Comparison of ENCODE assay signal across 8 cellular contexts in genomic region chr15:72636519-72637282, GRCh38. TPM values are rescaled to one million over a fixed set of nuclear protein-coding genes. Genes with fewer than 3 reads are reported as not detected.
DNase-seq lines count a peak whose midpoint lies in the region; ATAC-seq and TF ChIP-seq lines count a peak whose summit lies in the region.
"Not testable (repeated sequence)": the region's sequence is repeated elsewhere in the genome, so short reads cannot be mapped to it uniquely, and the experiment has no call there.

No MANE protein-coding gene starts in this region.

- H3K27ac Mint-ChIP-seq in activated T-helper 1 cell treated with anti-CD3 and anti-CD28 coated beads, Interleukin-12 subunit alpha, Interleukin-12 subunit beta, Interleukin-2, Interleukin-4 antibody, amounts not matched to agents 30 ng/mL and 10 ng/mL and 1 ng/mL, durations not matched to agents 14 hours and 24 hours and 36 hours; endodermal cell: not testable (repeated sequence)

- not testable (repeated sequence) for H3K36me3 ChIP-seq in endodermal cell (ENCODE audit: control insufficient read depth, insufficient read depth, low read length); testis (ENCODE audit: low read depth, missing control alignments)

- not testable (repeated sequence) for H3K4me1 ChIP-seq in endodermal cell (ENCODE audit: control insufficient read depth, insufficient read depth, low read length); testis

- not testable (repeated sequence) for H3K27me3 ChIP-seq in endodermal cell (ENCODE audit: control insufficient read depth, insufficient read depth, low read length, poor library complexity, severe bottlenecking); testis

- DNase-seq in activated T-helper 1 cell treated with anti-CD3 and anti-CD28 coated beads, Interleukin-12 subunit alpha, Interleukin-12 subunit beta, Interleukin-2, Interleukin-4 antibody, amounts not matched to agents 30 ng/mL and 10 ng/mL and 1 ng/mL, durations not matched to agents 14 hours and 24 hours and 36 hours (ENCODE audit: low spot score): peak; percentile 64
- DNase-seq in endodermal cell (peak; percentile 86), left kidney (ENCODE audit: low read depth, low spot score) (peak; percentile 97), retinal pigment epithelial cell (ENCODE audit: low read depth) (peak; percentile 13), testis (peak; percentile 91)

- not testable (repeated sequence) for H3K36me3 Mint-ChIP-seq in activated T-helper 1 cell treated with anti-CD3 and anti-CD28 coated beads, Interleukin-12 subunit alpha, Interleukin-12 subunit beta, Interleukin-2, Interleukin-4 antibody, amounts not matched to agents 30 ng/mL and 10 ng/mL and 1 ng/mL, durations not matched to agents 14 hours and 24 hours and 36 hours (ENCODE audit: low read depth); endodermal cell (ENCODE audit: low read depth)

- not testable (repeated sequence) for H3K27ac ChIP-seq in endodermal cell (ENCODE audit: low read depth, low read length); testis

- peak; percentile 78 for ATAC-seq in HG03066 (IDR thresholded peaks at IDR 0.05; ENCODE audit: low read depth, unreplicated experiment)

- H3K27me3 Mint-ChIP-seq in activated T-helper 1 cell treated with anti-CD3 and anti-CD28 coated beads, Interleukin-12 subunit alpha, Interleukin-12 subunit beta, Interleukin-2, Interleukin-4 antibody, amounts not matched to agents 30 ng/mL and 10 ng/mL and 1 ng/mL, durations not matched to agents 14 hours and 24 hours and 36 hours (ENCODE audit: insufficient read depth); endodermal cell (ENCODE audit: insufficient read depth): not testable (repeated sequence)

- peak overlapping the region; percentile 19 for H3K4me3 Mint-ChIP-seq in activated T-helper 1 cell treated with anti-CD3 and anti-CD28 coated beads, Interleukin-12 subunit alpha, Interleukin-12 subunit beta, Interleukin-2, Interleukin-4 antibody, amounts not matched to agents 30 ng/mL and 10 ng/mL and 1 ng/mL, durations not matched to agents 14 hours and 24 hours and 36 hours
- H3K4me3 Mint-ChIP-seq in endodermal cell: not testable (repeated sequence)

- intact Hi-C loops in activated T-helper 1 cell treated with anti-CD3 and anti-CD28 coated beads, Interleukin-12 subunit alpha, Interleukin-12 subunit beta, Interleukin-2, Interleukin-4 antibody, amounts not matched to agents 30 ng/mL and 10 ng/mL and 1 ng/mL, durations not matched to agents 14 hours and 24 hours and 36 hours (cut with micrococcal nuclease); testis (cut with DNase I; ENCODE audit: low total_unique reads): not testable (repeated sequence)

- WGBS in endodermal cell (ENCODE audit: insufficient coverage in 1 of 2, insufficient read length in 1 of 2), 2 experiments: 26% methylated on average over 4 of the region's 43 CpGs; no CpG with 5 or more reads in 1 of the 2 experiments
- WGBS in testis, 2 donors: 0% methylated on average over 8 of the region's 43 CpGs; no CpG with 5 or more reads in 1 of the 2 donors

- peak overlapping the region; percentile 51; the same call in 1 of the 2 replicates for H3K4me3 ChIP-seq in GM08714 (ENCODE audit: low read length)
- not testable (repeated sequence) for H3K4me3 ChIP-seq in endodermal cell (ENCODE audit: low read length)
- peak overlapping the region; percentile 24 for H3K4me3 ChIP-seq in retinal pigment epithelial cell (ENCODE audit: low read length)
- H3K4me3 ChIP-seq in testis: peak overlapping the region in 1 of 2 donors; percentile 54

- H3K9me3 ChIP-seq in endodermal cell (ENCODE audit: control insufficient read depth, low read length); testis: not testable (repeated sequence)

- H3K9ac ChIP-seq in endodermal cell (ENCODE audit: extremely low read depth, low read length, poor library complexity, severe bottlenecking): not testable (repeated sequence)

- TF ChIP-seq CTCF in endodermal cell (conservative IDR thresholded peaks at IDR 0.05); retinal pigment epithelial cell (conservative IDR thresholded peaks at IDR 0.05; ENCODE audit: low read depth, low read length); testis (IDR thresholded peaks at IDR 0.05): not testable (repeated sequence)

- H3K4me1 Mint-ChIP-seq in activated T-helper 1 cell treated with anti-CD3 and anti-CD28 coated beads, Interleukin-12 subunit alpha, Interleukin-12 subunit beta, Interleukin-2, Interleukin-4 antibody, amounts not matched to agents 30 ng/mL and 10 ng/mL and 1 ng/mL, durations not matched to agents 14 hours and 24 hours and 36 hours (ENCODE audit: low read depth); endodermal cell: not testable (repeated sequence)

- H3K9me3 Mint-ChIP-seq in activated T-helper 1 cell treated with anti-CD3 and anti-CD28 coated beads, Interleukin-12 subunit alpha, Interleukin-12 subunit beta, Interleukin-2, Interleukin-4 antibody, amounts not matched to agents 30 ng/mL and 10 ng/mL and 1 ng/mL, durations not matched to agents 14 hours and 24 hours and 36 hours; endodermal cell: not testable (repeated sequence)

- 0 out of 2 replicates have a peak, but pooled peaks have one; percentile 17 for TF ChIP-seq POLR2A in Raji (IDR thresholded peaks at IDR 0.05; ENCODE audit: insufficient read depth, low read depth, low read length)
- TF ChIP-seq POLR2A in testis (IDR thresholded peaks at IDR 0.05): not testable (repeated sequence)

RNA-seq across cellular contexts. Expression of gene GOLGA6B, which starts 17.8 kb away (rescaled TPM):
- total RNA-seq in activated T-helper 1 cell treated with anti-CD3 and anti-CD28 coated beads, Interleukin-12 subunit alpha, Interleukin-12 subunit beta, Interleukin-2, Interleukin-4 antibody, amounts not matched to agents 30 ng/mL and 10 ng/mL and 1 ng/mL, durations not matched to agents 14 hours and 24 hours and 36 hours: not detected in 2 replicates
- total RNA-seq in endodermal cell: not detected
- not detected for polyA plus RNA-seq in endodermal cell (2013, experiment 1 of 2)
- not detected for polyA plus RNA-seq in endodermal cell (2013, experiment 2 of 2)
- 10 to 100 TPM in 1 of 2 donors, 1 to 10 TPM in 1; 7.4 to 18.0 TPM for total RNA-seq in testis
- polyA plus RNA-seq in testis (ENCODE audit: insufficient read depth, low read depth, low replicate concordance): 8.6 TPM

RNA-seq across cellular contexts. Expression of gene HIGD2B, which starts 49.3 kb away (rescaled TPM):
- total RNA-seq in activated T-helper 1 cell treated with anti-CD3 and anti-CD28 coated beads, Interleukin-12 subunit alpha, Interleukin-12 subunit beta, Interleukin-2, Interleukin-4 antibody, amounts not matched to agents 30 ng/mL and 10 ng/mL and 1 ng/mL, durations not matched to agents 14 hours and 24 hours and 36 hours: 0.29 TPM in 1 of 2 replicates, not detected in the other
- total RNA-seq in endodermal cell (not detected), testis (1 to 10 TPM; 2.2 to 2.4 TPM)
- polyA plus RNA-seq in endodermal cell (2013, experiment 1 of 2): not detected
- polyA plus RNA-seq in endodermal cell (2013, experiment 2 of 2): not detected
- 10.2 TPM for polyA plus RNA-seq in testis (ENCODE audit: insufficient read depth, low read depth, low replicate concordance)

RNA-seq across cellular contexts. Expression of gene BBS4, which starts 49.3 kb away (rescaled TPM):
- total RNA-seq in activated T-helper 1 cell treated with anti-CD3 and anti-CD28 coated beads, Interleukin-12 subunit alpha, Interleukin-12 subunit beta, Interleukin-2, Interleukin-4 antibody, amounts not matched to agents 30 ng/mL and 10 ng/mL and 1 ng/mL, durations not matched to agents 14 hours and 24 hours and 36 hours: 10.0 and 10.3 TPM in 2 replicates
- 10 to 100 TPM; 36.4 to 41.7 TPM for total RNA-seq in endodermal cell
- 42.9 TPM for polyA plus RNA-seq in endodermal cell (2013, experiment 1 of 2)
- polyA plus RNA-seq in endodermal cell (2013, experiment 2 of 2): 40.5 TPM
- 10 to 100 TPM; 50.7 to 83.9 TPM for total RNA-seq in testis
- 48.7 TPM for polyA plus RNA-seq in testis (ENCODE audit: insufficient read depth, low read depth, low replicate concordance)

Comparison
In these comparisons a context has a peak if more than half of its experiments do, and no peak if none do; other contexts are left out.
1. DNase-seq: peak in every context shown above with its lines; median percentile 97 in left kidney; 91 in testis; 86 in endodermal cell; 64 in activated T-helper 1 cell treated with anti-CD3 and anti-CD28 coated beads, Interleukin-12 subunit alpha, Interleukin-12 subunit beta, Interleukin-2, Interleukin-4 antibody, amounts not matched to agents 30 ng/mL and 10 ng/mL and 1 ng/mL, durations not matched to agents 14 hours and 24 hours and 36 hours; 13 in retinal pigment epithelial cell.